ENCODE assay signal across 1 cellular context in genomic region chr17:67836205-67836987, GRCh38.
TF ChIP-seq lines count a peak whose summit lies in the region.

No MANE protein-coding gene starts in this region.

TF ChIP-seq in SK-N-SH, 30 proteins besides CTCF, POLR2A, EP300 and RAD21 (continued from another document):
- TF ChIP-seq, protein P1, sequence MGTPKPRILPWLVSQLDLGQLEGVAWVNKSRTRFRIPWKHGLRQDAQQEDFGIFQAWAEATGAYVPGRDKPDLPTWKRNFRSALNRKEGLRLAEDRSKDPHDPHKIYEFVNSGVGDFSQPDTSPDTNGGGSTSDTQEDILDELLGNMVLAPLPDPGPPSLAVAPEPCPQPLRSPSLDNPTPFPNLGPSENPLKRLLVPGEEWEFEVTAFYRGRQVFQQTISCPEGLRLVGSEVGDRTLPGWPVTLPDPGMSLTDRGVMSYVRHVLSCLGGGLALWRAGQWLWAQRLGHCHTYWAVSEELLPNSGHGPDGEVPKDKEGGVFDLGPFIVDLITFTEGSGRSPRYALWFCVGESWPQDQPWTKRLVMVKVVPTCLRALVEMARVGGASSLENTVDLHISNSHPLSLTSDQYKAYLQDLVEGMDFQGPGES (IDR thresholded peaks at IDR 0.05; ENCODE audit: low read depth, low read length), result no peak
- TF ChIP-seq RXRA (IDR thresholded peaks at IDR 0.05; ENCODE audit: borderline replicate concordance, low read depth) (no peak), NRF1 (IDR thresholded peaks at IDR 0.05; ENCODE audit: low read depth, low read length) (no peak), EZH2phosphoT487 (IDR thresholded peaks at IDR 0.05; ENCODE audit: borderline replicate concordance, low read depth) (no peak), MXI1 (IDR thresholded peaks at IDR 0.05; ENCODE audit: low read depth, low read length) (no peak), FOSL2 (IDR thresholded peaks at IDR 0.05; ENCODE audit: borderline replicate concordance, low read depth) (peak; percentile 42; the same call in 1 of the 2 replicates), ZBTB33 (IDR thresholded peaks at IDR 0.05; ENCODE audit: borderline replicate concordance, low read depth) (no peak), YY1 (IDR thresholded peaks at IDR 0.05; ENCODE audit: low read depth) (no peak), RFX5 (IDR thresholded peaks at IDR 0.05; ENCODE audit: low read length) (no peak), TCF12 (IDR thresholded peaks at IDR 0.05) (peak; percentile 56; the same call in 1 of the 2 replicates), SIN3A (IDR thresholded peaks at IDR 0.05; ENCODE audit: borderline replicate concordance, low read depth, low read length) (no peak)
- TF ChIP-seq, protein P2, sequence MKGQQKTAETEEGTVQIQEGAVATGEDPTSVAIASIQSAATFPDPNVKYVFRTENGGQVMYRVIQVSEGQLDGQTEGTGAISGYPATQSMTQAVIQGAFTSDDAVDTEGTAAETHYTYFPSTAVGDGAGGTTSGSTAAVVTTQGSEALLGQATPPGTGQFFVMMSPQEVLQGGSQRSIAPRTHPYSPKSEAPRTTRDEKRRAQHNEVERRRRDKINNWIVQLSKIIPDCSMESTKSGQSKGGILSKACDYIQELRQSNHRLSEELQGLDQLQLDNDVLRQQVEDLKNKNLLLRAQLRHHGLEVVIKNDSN (IDR thresholded peaks at IDR 0.05; ENCODE audit: borderline replicate concordance, low read depth), result no peak
- TF ChIP-seq, protein P3, sequence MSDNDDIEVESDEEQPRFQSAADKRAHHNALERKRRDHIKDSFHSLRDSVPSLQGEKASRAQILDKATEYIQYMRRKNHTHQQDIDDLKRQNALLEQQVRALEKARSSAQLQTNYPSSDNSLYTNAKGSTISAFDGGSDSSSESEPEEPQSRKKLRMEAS (IDR thresholded peaks at IDR 0.05; ENCODE audit: low read depth), result peak; percentile 27; the same call in 1 of the 2 replicates
